Comparison of ENCODE assay signal across 8 cellular contexts in the genomic region with DNA sequence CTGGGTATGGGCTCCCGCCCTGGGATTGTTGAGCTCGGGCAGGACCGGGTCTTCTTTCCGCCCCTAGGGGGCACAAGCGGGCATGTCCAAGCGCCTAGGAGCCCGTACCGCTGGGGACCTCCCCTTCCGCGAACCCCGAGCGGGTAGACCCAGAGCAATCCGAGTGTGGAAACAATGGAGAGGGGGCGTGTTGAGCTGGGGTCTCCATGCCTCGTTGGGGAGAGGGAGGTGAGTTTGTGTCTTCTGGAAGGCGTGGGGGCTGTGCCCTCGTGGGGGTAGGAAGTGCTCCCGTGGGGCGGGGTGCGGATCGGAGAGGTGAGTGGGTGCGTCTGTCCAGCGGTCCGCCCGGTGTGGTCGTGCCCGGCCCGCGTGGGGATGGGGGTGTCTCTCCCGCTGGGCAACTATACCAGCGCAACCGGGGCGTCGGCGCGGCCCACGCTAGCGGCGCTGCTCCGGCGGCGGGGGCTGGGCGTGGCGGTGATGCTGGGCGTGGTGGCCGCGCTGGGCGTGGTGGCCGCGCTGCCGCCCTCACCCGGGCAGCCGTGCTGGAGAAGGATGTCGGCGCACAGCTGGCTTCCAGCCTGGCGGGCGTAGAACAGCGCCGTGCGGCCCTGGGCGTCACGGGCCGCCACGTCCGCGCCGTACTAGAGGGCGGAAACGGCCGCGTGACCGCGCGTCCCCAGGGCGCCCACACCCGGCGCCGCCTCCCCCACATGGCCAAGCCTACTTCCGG. TPM values are rescaled to one million over a fixed set of nuclear protein-coding genes. Genes with fewer than 3 reads are reported as not detected.
A peak's percentile ranks its signal among the peaks of the same experiment; 100 is the strongest.
DNase-seq lines count a peak whose midpoint lies in the region; ATAC-seq and TF ChIP-seq lines count a peak whose summit lies in the region.

No MANE protein-coding gene starts in this region.

- ATAC-seq in HG03159 (IDR thresholded peaks at IDR 0.05; ENCODE audit: unreplicated experiment) (no peak), GM18870 (IDR thresholded peaks at IDR 0.05; ENCODE audit: unreplicated experiment) (no peak)

- DNase-seq in CD14-positive monocyte (ENCODE audit: low spot score), result peak; percentile 42
- peak; percentile 84 for DNase-seq in HFFc6
- peak; percentile 93 for DNase-seq in NCI-H69 (lab: John Stamatoyannopoulos, UW)
- DNase-seq in astrocyte of the spinal cord (ENCODE audit: low read depth, low spot score), result peak; percentile 75
- peak in 33 of 51 donors; percentile 15 to 75 (median 43) for DNase-seq in hypothalamus (lab: John Stamatoyannopoulos, UW)
- peak; percentile 43 for DNase-seq in renal cortical epithelial cell (ENCODE audit: low read depth)

- H3K4me1 Mint-ChIP-seq in CD14-positive monocyte (peaks cover 3% of the 10 kb centered on the region), HFFc6 (ENCODE audit: low read depth) (no peaks in the 10 kb centered on the region)

- intact Hi-C loops in CD14-positive monocyte (cut with micrococcal nuclease), result no loop called here

- H3K9me3 Mint-ChIP-seq in CD14-positive monocyte (peaks cover 0 to 15% (median 12%) of the 10 kb centered on the region in 7 donors), HFFc6 (no peaks in the 10 kb centered on the region)

- H3K36me3 Mint-ChIP-seq in CD14-positive monocyte (peaks cover 40 to 57% of the 10 kb centered on the region in 2 donors), HFFc6 (ENCODE audit: low read depth) (peaks cover 6% of the 10 kb centered on the region; the same call in 1 of the 2 replicates)

- peak overlapping the region in 1 of 7 donors; percentile 60 for H3K27ac Mint-ChIP-seq in CD14-positive monocyte
- peak overlapping the region; percentile 96 for H3K27ac Mint-ChIP-seq in HFFc6

- TF ChIP-seq CTCF in CD14-positive monocyte (IDR thresholded peaks at IDR 0.05), result peak; percentile 17
- TF ChIP-seq CTCF in HFFc6 (IDR thresholded peaks at IDR 0.05), result peak; percentile 90
- TF ChIP-seq CTCF in astrocyte of the spinal cord (IDR thresholded peaks at IDR 0.05; ENCODE audit: low read depth, low read length), result peak; percentile 90

- in situ Hi-C loops in astrocyte of the spinal cord (cut with HindIII; ENCODE audit: low sequenced_read_pairs), result no loop called here

- H3K4me3 Mint-ChIP-seq in CD14-positive monocyte, result peak overlapping the region; percentile 74 to 84
- peak overlapping the region; percentile 94 for H3K4me3 Mint-ChIP-seq in HFFc6

- H3K27me3 Mint-ChIP-seq in CD14-positive monocyte (ENCODE audit: low read depth in 3 of 3) (peaks cover 0 to 2% (median 1%) of the 10 kb centered on the region in 3 donors), HFFc6 (ENCODE audit: insufficient read depth) (peaks cover 2% of the 10 kb centered on the region; the same call in 1 of the 2 replicates)

- peak overlapping the region; percentile 78 for H3K4me3 ChIP-seq in astrocyte of the spinal cord (ENCODE audit: low read depth, low read length)

RNA-seq across cellular contexts. Expression of gene AGAP2, which starts 12.2 kb away (rescaled TPM):
- polyA plus RNA-seq in CD14-positive monocyte, result under 1 TPM; 0.20 to 0.65 TPM
- under 1 TPM; 0.14 to 0.18 (median 0.14) TPM for total RNA-seq in HFFc6 (2021; fragmentation: NEBNext Ultra II Directional; extraction: Animal tissue kit (Norgen Biotek cat#: 25700))
- under 0.01 and 0.17 TPM in 2 replicates for total RNA-seq in renal cortical epithelial cell

RNA-seq across cellular contexts. Expression of gene TSPAN31, which starts 18.5 kb away (rescaled TPM):
- polyA plus RNA-seq in CD14-positive monocyte, result 10 to 100 TPM; 43.0 to 48.1 TPM
- 10 to 100 TPM; 20.3 to 32.3 (median 24.3) TPM for total RNA-seq in HFFc6 (2021; fragmentation: NEBNext Ultra II Directional; extraction: Animal tissue kit (Norgen Biotek cat#: 25700))
- total RNA-seq in renal cortical epithelial cell, result 64.0 and 105 TPM in 2 replicates

RNA-seq across cellular contexts. Expression of gene CDK4, which starts 25.8 kb away (rescaled TPM):
- 10 to 100 TPM; 27.4 to 38.4 TPM for polyA plus RNA-seq in CD14-positive monocyte
- 100 to 1,000 TPM; 112 to 140 (median 116) TPM for total RNA-seq in HFFc6 (2021; fragmentation: NEBNext Ultra II Directional; extraction: Animal tissue kit (Norgen Biotek cat#: 25700))
- total RNA-seq in renal cortical epithelial cell, result 101 and 145 TPM in 2 replicates

RNA-seq across cellular contexts. Expression of gene MARCHF9, which starts 28.6 kb away (rescaled TPM):
- polyA plus RNA-seq in CD14-positive monocyte, result under 1 TPM; 0.14 to 0.23 TPM
- total RNA-seq in HFFc6 (2021; fragmentation: NEBNext Ultra II Directional; extraction: Animal tissue kit (Norgen Biotek cat#: 25700)), result 1 to 10 TPM in 4 of 6 experiments, under 1 TPM in 2; 0.94 to 3.2 (median 1.2) TPM
- total RNA-seq in renal cortical epithelial cell, result 3.1 and 8.5 TPM in 2 replicates

RNA-seq across cellular contexts. Expression of gene OS9, which starts 32.4 kb away (rescaled TPM):
- 100 to 1,000 TPM in 1 of 2 donors, 10 to 100 TPM in 1; 90.9 to 128 TPM for polyA plus RNA-seq in CD14-positive monocyte
- 100 to 1,000 TPM; 150 to 158 (median 156) TPM for total RNA-seq in HFFc6 (2021; fragmentation: NEBNext Ultra II Directional; extraction: Animal tissue kit (Norgen Biotek cat#: 25700))
- total RNA-seq in renal cortical epithelial cell, result 186 and 325 TPM in 2 replicates

Comparison
In these comparisons a context has a peak if more than half of its experiments do, and no peak if none do; other contexts are left out.
1. DNase-seq: peak in every context shown above with its lines; median percentile 93 in NCI-H69; 84 in HFFc6; 75 in astrocyte of the spinal cord; 43 in hypothalamus; 43 in renal cortical epithelial cell; 42 in CD14-positive monocyte.
2. CTCF ChIP-seq: peak in every context shown above with its lines; median percentile 90 in HFFc6; 90 in astrocyte of the spinal cord; 17 in CD14-positive monocyte.